31 cellular contexts compared by ENCODE assay signal in the genomic region with DNA sequence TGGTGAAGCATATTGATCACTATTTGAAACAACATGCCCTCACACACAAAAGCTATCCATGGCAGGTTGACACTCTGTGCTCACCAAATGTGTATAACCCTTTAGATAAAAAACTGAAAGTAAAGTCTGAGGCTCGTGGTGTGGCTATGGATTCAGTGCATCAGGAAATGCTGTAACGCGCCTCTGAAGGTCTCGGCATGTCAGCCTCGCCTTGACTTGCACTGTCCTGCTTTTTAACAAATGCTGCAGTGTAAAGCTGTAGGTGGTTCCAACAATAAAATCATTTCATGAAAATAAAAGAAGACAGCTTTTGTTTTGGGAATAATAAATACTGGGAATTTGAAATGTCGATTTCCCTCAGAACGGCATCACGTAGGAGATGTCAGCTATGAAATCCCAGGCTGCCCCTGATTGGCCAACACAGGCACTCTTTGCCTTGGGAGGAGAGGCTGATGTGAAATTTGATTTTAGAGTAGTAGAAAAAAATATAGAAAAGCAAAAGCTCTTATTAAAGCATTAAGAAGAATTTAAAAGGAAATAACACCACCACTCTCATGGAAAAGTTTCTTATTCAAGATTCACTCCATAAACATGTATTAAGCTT.
"Had no signal": no experiment of that assay in that cellular context is flagged by ENCODE, and none has a peak within 500 bp of the region (broad histone marks: within the 10 kb centered on the region; RNA-seq: fewer than 3 reads in every experiment).

No MANE protein-coding gene starts in this region.

- FAIRE-seq: pancreas, TTC549 had no signal

- DNase-seq: activated CD4-positive, alpha-beta memory T cell treated with anti-CD3 and anti-CD28 coated beads for 36 hours; activated CD4-positive, alpha-beta T cell treated with anti-CD3 and anti-CD28 coated beads, Interleukin-2, amount 10 ng/mL, durations not matched to agents 24 days and 14 days; activated CD4-positive, CD25-positive, alpha-beta regulatory T cell treated with anti-CD3 and anti-CD28 coated beads, Interleukin-2, amount 50 U/mL, for 72 hours; activated CD8-positive, alpha-beta memory T cell treated with anti-CD3 and anti-CD28 coated beads, Interleukin-2, amount 50 U/mL, for 4 hours; activated effector memory CD4-positive, alpha-beta T cell treated with anti-CD3 and anti-CD28 coated beads, Interleukin-2, amount 50 U/mL, for 16 hours; activated naive CD4-positive, alpha-beta T cell treated with anti-CD3 and anti-CD28 coated beads for 36 hours; activated naive CD8-positive, alpha-beta T cell treated with anti-CD3 and anti-CD28 coated beads for 36 hours; activated T-cell treated with anti-CD3 and anti-CD28 coated beads, Interleukin-2, amount 50 U/mL, for 1 hour; adrenal gland; aorta; body of pancreas; cortex of kidney; endodermal cell; foreskin melanocyte; glutamatergic neuron; islet precursor cell; left colon; midbrain; naive thymus-derived CD4-positive, alpha-beta T cell; pancreas; stimulated activated CD4-positive, alpha-beta T cell treated with anti-CD3 and anti-CD28 coated beads, Interleukin-1b, Interleukin-23, amount 100 ng/mL, for 48 hours; stimulated activated CD4-positive, alpha-beta T cell treated with anti-CD3 and anti-CD28 coated beads, Interleukin-4, amount 100 ng/mL, for 4 hours; stimulated activated CD8-positive, alpha-beta memory T cell treated with anti-CD3 and anti-CD28 coated beads, Interleukin-4, amount 100 ng/mL, for 48 hours; stimulated activated naive CD8-positive, alpha-beta T cell treated with anti-CD3 and anti-CD28 coated beads, Interleukin-15, amount 100 ng/mL, for 72 hours; T-helper 9 cell had no signal

- H3K4me3 ChIP-seq: adrenal gland, body of pancreas, esophagus muscularis mucosa, pancreas, right atrium auricular region, smooth muscle cell, vagina had no signal

- H3K4me1 ChIP-seq: adrenal gland, esophagus muscularis mucosa, pancreas, right atrium auricular region, vagina had no signal

- H3K9me3 ChIP-seq: adrenal gland, body of pancreas, pancreas, right atrium auricular region, vagina had no signal

- H3K36me3 ChIP-seq: adrenal gland, esophagus muscularis mucosa, pancreas, right atrium auricular region, vagina had no signal

- ATAC-seq: body of pancreas; left colon; naive thymus-derived CD4-positive, alpha-beta T cell; pancreas; stimulated activated memory B cell treated with anti-CD40 and anti-IgM and Interleukin-4, amounts not matched to agents 10 μg/mL and 1 μg/mL and 100 μg/mL, for 72 hours; stimulated activated naive CD8-positive, alpha-beta T cell treated with anti-CD3 and anti-CD28 coated beads, Interleukin-15, amount 100 ng/mL, for 72 hours had no signal

- H3K27me3 ChIP-seq: adrenal gland, body of pancreas, esophagus muscularis mucosa, pancreas, right atrium auricular region, vagina had no signal

- H3K27ac ChIP-seq: adrenal gland, body of pancreas, esophagus muscularis mucosa, pancreas, right atrium auricular region, vagina had no signal
